In the genomic region with DNA sequence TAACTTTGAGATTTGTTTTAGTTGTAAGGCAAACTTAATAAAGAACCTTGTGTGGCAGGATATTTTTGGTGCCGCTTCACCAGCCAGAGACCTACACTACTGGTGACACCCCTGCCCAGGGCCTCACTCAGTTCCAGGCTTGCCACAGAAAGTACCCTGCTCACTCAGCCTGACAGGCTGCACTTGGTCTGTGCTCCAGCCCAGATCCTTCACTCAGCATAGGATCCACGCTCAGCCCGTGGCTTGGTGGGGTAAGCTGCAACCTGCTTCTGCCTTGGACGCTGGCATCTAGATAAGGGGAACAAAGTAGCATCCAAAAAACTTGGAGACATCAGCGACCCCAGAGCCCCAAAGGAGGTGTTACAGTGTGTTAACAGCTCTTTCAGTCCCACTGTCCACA, we compare ENCODE assay signal across 28 cellular contexts.
"Had no signal": no experiment of that assay in that cellular context is flagged by ENCODE, and none has a peak within 500 bp of the region (broad histone marks: within the 10 kb centered on the region; RNA-seq: fewer than 3 reads in every experiment).

No MANE protein-coding gene starts in this region.

- H3K27ac ChIP-seq: body of pancreas, breast epithelium, KMS-11, SJCRH30, SK-N-MC had no signal

- H3K36me3 Mint-ChIP-seq: activated naive CD4-positive, alpha-beta T cell treated with anti-CD3 and anti-CD28 coated beads, Interleukin-2, amount 50 U/mL, for 24 hours; activated naive CD8-positive, alpha-beta T cell treated with anti-CD3 and anti-CD28 coated beads, Interleukin-2, amount 10 ng/mL, durations not matched to agents 7 days and 5 days had no signal

- H3K4me1 Mint-ChIP-seq: activated CD4-positive, alpha-beta T cell treated with anti-CD3 and anti-CD28 coated beads for 36 hours; activated CD4-positive, alpha-beta T cell treated with anti-CD3 and anti-CD28 coated beads, Interleukin-2, amount 10 ng/mL, durations not matched to agents 7 days and 5 days; activated naive CD4-positive, alpha-beta T cell treated with anti-CD3 and anti-CD28 coated beads, Interleukin-2, amount 50 U/mL, for 24 hours; activated naive CD8-positive, alpha-beta T cell treated with anti-CD3 and anti-CD28 coated beads, Interleukin-2, amount 10 ng/mL, durations not matched to agents 7 days and 5 days had no signal

- H3K4me1 ChIP-seq: body of pancreas, breast epithelium, SJCRH30 had no signal

- H3K27me3 Mint-ChIP-seq: activated CD4-positive, alpha-beta T cell treated with anti-CD3 and anti-CD28 coated beads for 36 hours; activated CD4-positive, alpha-beta T cell treated with anti-CD3 and anti-CD28 coated beads, Interleukin-2, amount 10 ng/mL, durations not matched to agents 7 days and 5 days; activated naive CD4-positive, alpha-beta T cell treated with anti-CD3 and anti-CD28 coated beads, Interleukin-2, amount 50 U/mL, for 24 hours; activated naive CD8-positive, alpha-beta T cell treated with anti-CD3 and anti-CD28 coated beads, Interleukin-2, amount 10 ng/mL, durations not matched to agents 7 days and 5 days; activated T-cell treated with anti-CD3 and anti-CD28 coated beads, Interleukin-2, amount 50 U/mL, for 24 hours had no signal

- H3K27me3 ChIP-seq: body of pancreas, breast epithelium, SJCRH30 had no signal

- H3K36me3 ChIP-seq: breast epithelium, SJCRH30 had no signal

- H3K4me3 Mint-ChIP-seq: activated CD4-positive, alpha-beta T cell treated with anti-CD3 and anti-CD28 coated beads for 36 hours; activated CD4-positive, alpha-beta T cell treated with anti-CD3 and anti-CD28 coated beads, Interleukin-2, amount 10 ng/mL, durations not matched to agents 7 days and 5 days; activated CD8-positive, alpha-beta T cell treated with anti-CD3 and anti-CD28 coated beads, Interleukin-2, amount 10 ng/mL, durations not matched to agents 7 days and 5 days; activated naive CD4-positive, alpha-beta T cell treated with anti-CD3 and anti-CD28 coated beads, Interleukin-2, amount 50 U/mL, for 24 hours; activated naive CD8-positive, alpha-beta T cell treated with anti-CD3 and anti-CD28 coated beads, Interleukin-2, amount 10 ng/mL, durations not matched to agents 7 days and 5 days; activated T-cell treated with anti-CD3 and anti-CD28 coated beads, Interleukin-2, amount 50 U/mL, for 24 hours; WTC11 had no signal

- H3K9me3 ChIP-seq: body of pancreas, SJCRH30 had no signal

- FAIRE-seq: astrocyte, TTC549 had no signal

- H3K27ac Mint-ChIP-seq: activated CD4-positive, alpha-beta T cell treated with anti-CD3 and anti-CD28 coated beads for 36 hours; activated CD4-positive, alpha-beta T cell treated with anti-CD3 and anti-CD28 coated beads, Interleukin-2, amount 10 ng/mL, durations not matched to agents 7 days and 5 days; activated CD8-positive, alpha-beta T cell treated with anti-CD3 and anti-CD28 coated beads, Interleukin-2, amount 10 ng/mL, durations not matched to agents 7 days and 5 days; activated naive CD4-positive, alpha-beta T cell treated with anti-CD3 and anti-CD28 coated beads, Interleukin-2, amount 50 U/mL, for 24 hours; activated naive CD8-positive, alpha-beta T cell treated with anti-CD3 and anti-CD28 coated beads, Interleukin-2, amount 10 ng/mL, durations not matched to agents 7 days and 5 days; activated T-cell treated with anti-CD3 and anti-CD28 coated beads, Interleukin-2, amount 50 U/mL, for 24 hours; activated T-helper 2 cell treated with anti-CD3 and anti-CD28 coated beads, Interferon-gamma antibody, Interleukin-2, Interleukin-4, amounts not matched to agents 10 μg/mL and 5 μg/mL and 100 μg/mL, durations not matched to agents 14 hours and 24 hours and 36 hours; WTC11 had no signal

- H3K9ac ChIP-seq: KMS-11 had no signal

- DNase-seq: activated CD4-positive, alpha-beta T cell treated with anti-CD3 and anti-CD28 coated beads for 36 hours; activated CD4-positive, alpha-beta T cell treated with anti-CD3 and anti-CD28 coated beads, Interleukin-2, amount 10 ng/mL, durations not matched to agents 7 days and 5 days; activated CD4-positive, alpha-beta T cell treated with anti-CD3 and anti-CD28 coated beads, Interleukin-2, amount 50 U/mL, for 48 hours; activated CD8-positive, alpha-beta T cell treated with anti-CD3 and anti-CD28 coated beads, Interleukin-2, amount 10 ng/mL, durations not matched to agents 7 days and 5 days; activated gamma-delta T cell; activated naive CD4-positive, alpha-beta T cell treated with Interleukin-2 at 50 U/mL for 16 hours; activated naive CD8-positive, alpha-beta T cell treated with anti-CD3 and anti-CD28 coated beads, Interleukin-2, amount 10 ng/mL, durations not matched to agents 7 days and 5 days; activated T-cell treated with anti-CD3 and anti-CD28 coated beads, Interleukin-2, amount 50 U/mL, for 24 hours; body of pancreas; MM.1S; NCI-H1092 treated with DMSO at 0.1 percent for 48 hours; NCI-H1694; NCI-H2081 treated with DMSO at 0.1 percent for 48 hours; NCI-H345; NCI-H524 treated with DMSO at 0.1 percent for 48 hours; NCI-H774; OCI-M1; SHP77; SJCRH30 had no signal

- H3K4me2 ChIP-seq: KMS-11 had no signal

- ATAC-seq: activated CD4-positive, alpha-beta T cell treated with anti-CD3 and anti-CD28 coated beads for 36 hours; activated CD4-positive, CD25-positive, alpha-beta regulatory T cell treated with anti-CD3 and anti-CD28 coated beads, Interleukin-2, amount 50 U/mL, for 24 hours; activated CD8-positive, alpha-beta T cell treated with anti-CD3 and anti-CD28 coated beads, Interleukin-2, amount 10 ng/mL, durations not matched to agents 7 days and 5 days; body of pancreas; WTC11 had no signal

- H3K4me3 ChIP-seq: body of pancreas, breast epithelium, SJCRH30, SK-N-MC had no signal
